ENCODE assay signal across 8 cellular contexts in genomic region chr1:42923367-42924248, GRCh38. TPM values are rescaled to one million over a fixed set of nuclear protein-coding genes. Genes with fewer than 3 reads are reported as not detected.
A peak's percentile ranks its signal among the peaks of the same experiment; 100 is the strongest.
DNase-seq lines count a peak whose midpoint lies in the region; ATAC-seq, FAIRE-seq and TF ChIP-seq lines count a peak whose summit lies in the region.

No MANE protein-coding gene starts in this region.

- TF ChIP-seq CTCF in lung (IDR thresholded peaks at IDR 0.05; ENCODE audit: control extremely low read depth, extremely low read depth) (no peak), upper lobe of left lung (IDR thresholded peaks at IDR 0.05) (no peak)

- TF ChIP-seq EP300 in upper lobe of left lung (IDR thresholded peaks at IDR 0.05): no peak

- no peaks in the 10 kb centered on the region for H3K4me1 ChIP-seq in lung (ENCODE audit: control insufficient read depth in 2 of 2, insufficient read depth in 2 of 2, low read length in 2 of 2)
- H3K4me1 ChIP-seq in upper lobe of left lung: peaks cover 11 to 20% (median 15%) of the 10 kb centered on the region in 4 donors

- H3K27me3 ChIP-seq in lung (ENCODE audit: control insufficient read depth, insufficient read depth) (no peaks in the 10 kb centered on the region), upper lobe of left lung (no peaks in the 10 kb centered on the region)

- H3K4me3 ChIP-seq in lung (peak overlapping the region; percentile 47), upper lobe of left lung (peak overlapping the region; percentile 40 to 89 (median 61))

- WGBS in lung, 2 donors: 4 to 5% methylated on average over 23 of the region's 23 CpGs
- 4 to 5% methylated on average over 23 of the region's 23 CpGs for WGBS in upper lobe of left lung, 2 donors

- DNase-seq in AG20443 (ENCODE audit: low spot score): peak; percentile 39
- peak; percentile 21 for DNase-seq in HTR-8/SVneo (ENCODE audit: insufficient read length, low spot score)
- peak; percentile 52 for DNase-seq in brain pericyte (ENCODE audit: low read depth, low spot score)
- DNase-seq in lung (ENCODE audit: low spot score): no peak
- DNase-seq in upper lobe of left lung: no peak
- no peak for DNase-seq in NK-92 (lab: John Stamatoyannopoulos, UW; ENCODE audit: unreplicated experiment)
- DNase-seq in DMS79 (lab: John Stamatoyannopoulos, UW): no peak

- FAIRE-seq in HTR-8/SVneo (lab: Jason Lieb, UNC): no peak

- H3K9me3 ChIP-seq in lung (ENCODE audit: control insufficient read depth in 2 of 2, insufficient read depth in 1 of 2, low read length in 1 of 2) (no peaks in the 10 kb centered on the region), upper lobe of left lung (no peaks in the 10 kb centered on the region)

- no peak for TF ChIP-seq POLR2A in upper lobe of left lung (IDR thresholded peaks at IDR 0.05)

- H3K27ac ChIP-seq in lung (ENCODE audit: low read depth in 1 of 2, low read length in 1 of 2): peak overlapping the region; percentile 94
- peak overlapping the region; percentile 85 to 94 (median 92) for H3K27ac ChIP-seq in upper lobe of left lung

- peak; percentile 1 for ATAC-seq in lung (ENCODE audit: insufficient read depth, low FRiP score)
- peak in 1 of 2 donors; percentile 1 for ATAC-seq in upper lobe of left lung (ENCODE audit: low FRiP score in 2 of 2)
- ATAC-seq in GM21526 (IDR thresholded peaks at IDR 0.05; ENCODE audit: low FRiP score, unreplicated experiment): no peak

- H3K36me3 ChIP-seq in lung (ENCODE audit: control insufficient read depth in 2 of 2, insufficient read depth in 2 of 2, low read length in 2 of 2) (peaks cover 0 to 6% of the 10 kb centered on the region in 2 donors), upper lobe of left lung (peaks cover 0 to 14% (median 3%) of the 10 kb centered on the region in 4 donors)

RNA-seq across cellular contexts. Expression of gene SLC2A1, which starts 35.1 kb away (rescaled TPM):
- total RNA-seq in lung (100 to 1,000 TPM in 1 of 2 donors, 10 to 100 TPM in 1; 20.1 to 143 TPM), upper lobe of left lung (10 to 100 TPM in 3 of 6 donors, 1 to 10 TPM in 3; 6.3 to 24.3 (median 10.5) TPM)
- 10 to 100 TPM in 1 of 2 donors, 1 to 10 TPM in 1; 9.5 to 37.1 TPM for polyA plus RNA-seq in lung

Comparison
In these comparisons a context has a peak if more than half of its experiments do, and no peak if none do; other contexts are left out.
1. DNase-seq: peak in AG20443 (single experiment), HTR-8/SVneo (single experiment) and brain pericyte (single experiment); none in lung (single experiment), upper lobe of left lung (0 of 2), NK-92 (single experiment) and DMS79 (single experiment).